8 cellular contexts compared by ENCODE assay signal in the genomic region with DNA sequence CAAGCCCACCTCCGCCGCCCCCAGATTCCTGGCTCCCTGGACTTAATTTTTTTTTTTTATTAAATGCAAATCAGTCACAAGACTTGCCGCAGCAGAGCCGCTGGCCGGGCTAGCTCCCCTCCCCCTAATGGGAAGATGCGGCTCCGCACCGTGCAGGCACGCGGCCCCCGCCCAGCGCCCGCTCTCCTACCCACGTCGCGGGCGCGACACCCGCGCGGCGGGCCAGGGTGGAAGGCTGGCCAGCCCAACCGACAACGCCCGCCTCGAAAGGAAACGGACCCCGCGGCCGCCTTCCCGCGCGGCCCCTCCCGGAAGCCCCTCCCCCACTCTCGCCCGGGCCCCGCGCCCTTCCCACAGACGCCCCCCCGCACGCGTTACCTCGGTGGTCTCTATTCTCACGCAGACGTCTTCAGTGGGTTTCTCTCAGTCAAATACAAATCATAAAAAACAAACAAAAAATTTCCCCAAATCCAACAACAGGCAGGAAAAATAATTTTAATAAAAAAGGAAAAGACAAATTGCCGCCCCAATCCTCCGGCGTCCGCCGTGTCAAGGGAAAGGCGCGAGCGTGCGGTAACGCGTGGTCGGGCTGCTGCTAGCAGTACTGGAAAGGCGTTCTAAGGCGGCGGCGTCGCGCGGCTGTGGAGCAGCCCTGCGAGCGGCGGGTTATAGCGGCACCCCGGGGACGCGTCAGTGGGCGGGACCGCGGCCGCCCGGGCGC. TPM values are rescaled to one million over a fixed set of nuclear protein-coding genes. Genes with fewer than 3 reads are reported as not detected.
DNase-seq lines count a peak whose midpoint lies in the region; ATAC-seq and TF ChIP-seq lines count a peak whose summit lies in the region.

Gene SLC38A2 (minus strand): TSS at position 643 of the 721 bp plus-strand sequence. CDS start 1,480 bp downstream, outside the sequence.

- 0% methylated on average over 77 of the region's 77 CpGs for WGBS in ectodermal cell, 2 experiments
- 0 to 1% methylated on average over 71 to 77 of the region's 77 CpGs for WGBS in lung, 2 donors

- H3K27ac ChIP-seq in C4-2B (peak within 1 kb of the TSS; percentile 99), ectodermal cell (ENCODE audit: insufficient read depth, low read depth, low read length, poor library complexity, severe bottlenecking) (peak within 1 kb of the TSS; percentile 99), lung (ENCODE audit: low read depth in 1 of 2, low read length in 1 of 2) (peak within 1 kb of the TSS; percentile 98 to 99)

- H3K27me3 ChIP-seq in ectodermal cell (ENCODE audit: control insufficient read depth, insufficient read depth, low read length, poor library complexity, severe bottlenecking): peaks cover 9% of the 10 kb centered on the region
- H3K27me3 ChIP-seq in lung (ENCODE audit: control insufficient read depth, insufficient read depth): no peaks in the 10 kb centered on the region

- peaks cover 19% of the 10 kb centered on the region for H3K36me3 ChIP-seq in ectodermal cell (ENCODE audit: control insufficient read depth, insufficient read depth, low read length)
- H3K36me3 ChIP-seq in lung (ENCODE audit: control insufficient read depth in 2 of 2, insufficient read depth in 2 of 2, low read length in 2 of 2): peaks cover 9 to 17% of the 10 kb centered on the region in 2 donors

- TF ChIP-seq CTCF in C4-2B (conservative IDR thresholded peaks at IDR 0.05) (no peak), lung (IDR thresholded peaks at IDR 0.05; ENCODE audit: control extremely low read depth, extremely low read depth) (no peak)

- H3K4me3 ChIP-seq in ectodermal cell (ENCODE audit: insufficient read depth, low read depth, low read length) (peak within 1 kb of the TSS; percentile 87), lung (peak within 1 kb of the TSS; percentile 99)

- DNase-seq in GM19240 (ENCODE audit: insufficient read length, low spot score): peak; percentile 65
- DNase-seq in NCI-H82 treated with DMSO at 0.1 percent for 48 hours (lab: John Stamatoyannopoulos, UW; ENCODE audit: unreplicated experiment): peak; percentile 79
- DNase-seq in activated CD8-positive, alpha-beta memory T cell treated with anti-CD3 and anti-CD28 coated beads for 1 hour (ENCODE audit: extremely low read depth in 1 of 2, low read depth in 1 of 2): peak; percentile 91 to 98
- peak; percentile 97 for DNase-seq in lung (ENCODE audit: low spot score)
- DNase-seq in stimulated activated CD4-positive, alpha-beta T cell treated with anti-CD3 and anti-CD28 coated beads, TNF-alpha, amount 100 ng/mL, for 48 hours (ENCODE audit: low read depth in 3 of 3): peak; percentile 54 to 94 (median 93)

- ATAC-seq in HG03457 (IDR thresholded peaks at IDR 0.05; ENCODE audit: unreplicated experiment) (peak; percentile 85), lung (ENCODE audit: insufficient read depth, low FRiP score) (peak; percentile 20)

- H3K4me1 ChIP-seq in ectodermal cell (ENCODE audit: control insufficient read depth, insufficient read depth, low read length): peaks cover 19% of the 10 kb centered on the region
- H3K4me1 ChIP-seq in lung (ENCODE audit: control insufficient read depth in 2 of 2, insufficient read depth in 2 of 2, low read length in 2 of 2): peaks cover 6% of the 10 kb centered on the region in 2 donors

- H3K9me3 ChIP-seq in ectodermal cell (ENCODE audit: control insufficient read depth, low read length): no peaks in the 10 kb centered on the region
- H3K9me3 ChIP-seq in lung (ENCODE audit: control insufficient read depth in 2 of 2, insufficient read depth in 1 of 2, low read length in 1 of 2): no peaks in the 10 kb centered on the region

RNA-seq across cellular contexts. Expression of gene SLC38A2, which starts in this region (rescaled TPM):
- polyA plus RNA-seq in ectodermal cell (2013, experiment 1 of 4): 185 TPM
- polyA plus RNA-seq in ectodermal cell (2013, experiment 2 of 4): 205 TPM
- 158 TPM for polyA plus RNA-seq in ectodermal cell (2013, experiment 3 of 4)
- polyA plus RNA-seq in ectodermal cell (2013, experiment 4 of 4): 176 TPM
- total RNA-seq in lung: 100 to 1,000 TPM; 173 to 258 TPM
- 10 to 100 TPM; 75.0 to 82.9 TPM for polyA plus RNA-seq in lung

Comparison
In these comparisons a context has a peak if more than half of its experiments do, and no peak if none do; other contexts are left out.
1. Peak in every context shown above with its lines: DNase-seq, ATAC-seq, H3K4me3 ChIP-seq and H3K27ac ChIP-seq.